ENCODE assay signal across 8 cellular contexts in the genomic region with DNA sequence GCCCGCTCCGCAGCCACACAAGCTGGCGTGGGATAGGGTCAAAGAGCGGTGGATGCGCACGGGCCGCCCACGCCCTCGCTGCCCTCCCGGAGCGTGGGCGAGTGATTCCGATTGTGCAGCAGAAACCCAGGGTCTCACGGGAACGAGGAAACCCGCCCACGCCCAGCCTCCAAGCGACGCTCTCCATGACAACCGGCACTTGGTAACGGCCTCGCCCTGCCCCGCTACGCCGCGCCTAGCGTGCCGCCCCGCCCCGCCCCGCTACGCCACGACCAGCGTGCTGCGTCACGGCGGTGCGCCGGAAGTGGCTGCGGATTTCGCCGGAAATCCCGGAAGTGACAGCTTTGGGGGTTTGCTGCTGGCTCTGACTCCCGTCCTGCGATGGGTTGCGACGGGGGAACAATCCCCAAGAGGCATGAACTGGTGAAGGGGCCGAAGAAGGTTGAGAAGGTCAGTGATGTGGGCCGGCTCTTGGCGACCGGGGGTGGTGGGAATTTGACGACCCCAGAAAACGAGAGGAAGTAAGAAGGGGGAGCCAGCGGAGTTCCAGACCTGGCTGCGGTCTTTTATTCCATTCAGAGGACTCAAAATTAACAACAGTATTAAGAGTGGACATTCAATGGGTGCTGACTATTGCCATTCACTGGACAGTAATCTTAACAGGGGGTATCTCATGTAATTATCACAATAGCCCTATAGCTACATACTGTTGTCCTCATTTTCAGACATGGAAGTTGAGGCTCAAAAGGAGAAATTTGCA. TPM values are rescaled to one million over a fixed set of nuclear protein-coding genes. Genes with fewer than 3 reads are reported as not detected.
DNase-seq lines count a peak whose midpoint lies in the region; ATAC-seq and TF ChIP-seq lines count a peak whose summit lies in the region.

A gene with protein sequence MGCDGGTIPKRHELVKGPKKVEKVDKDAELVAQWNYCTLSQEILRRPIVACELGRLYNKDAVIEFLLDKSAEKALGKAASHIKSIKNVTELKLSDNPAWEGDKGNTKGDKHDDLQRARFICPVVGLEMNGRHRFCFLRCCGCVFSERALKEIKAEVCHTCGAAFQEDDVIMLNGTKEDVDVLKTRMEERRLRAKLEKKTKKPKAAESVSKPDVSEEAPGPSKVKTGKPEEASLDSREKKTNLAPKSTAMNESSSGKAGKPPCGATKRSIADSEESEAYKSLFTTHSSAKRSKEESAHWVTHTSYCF (plus strand): TSS at position 311 of the 760 bp plus-strand sequence. CDS start 71 bp downstream, at position 382.

- peaks cover 23% of the 10 kb centered on the region for H3K4me1 Mint-ChIP-seq in chondrocyte (ENCODE audit: low read depth)

- H3K4me3 ChIP-seq in kidney epithelial cell (ENCODE audit: low read depth, low read length), result peak within 1 kb of the TSS; percentile 97

- TF ChIP-seq POLR2A in GM19193 (IDR thresholded peaks at IDR 0.05; ENCODE audit: extremely low read depth, insufficient read depth, insufficient read length), result peak; percentile 81

- H3K27ac Mint-ChIP-seq in chondrocyte (ENCODE audit: unreplicated experiment), result peak within 1 kb of the TSS; percentile 99

- H3K27me3 ChIP-seq in kidney epithelial cell (ENCODE audit: control insufficient read depth, insufficient read depth, low read length), result no peaks in the 10 kb centered on the region

- H3K36me3 ChIP-seq in kidney epithelial cell (ENCODE audit: control insufficient read depth, insufficient read depth, low read length), result no peaks in the 10 kb centered on the region

- peak; percentile 99 for ATAC-seq in HG03432 (IDR thresholded peaks at IDR 0.05; ENCODE audit: unreplicated experiment)

- DNase-seq in Ammon's horn (ENCODE audit: low spot score) (peak; percentile 98), NCI-H510A treated with DMSO at 0.1 percent for 48 hours (lab: John Stamatoyannopoulos, UW) (peak; percentile 73), chondrocyte (ENCODE audit: low spot score) (peak; percentile 96), kidney epithelial cell (ENCODE audit: low read depth) (peak; percentile 62)
- peak; percentile 93 for DNase-seq in activated CD4-positive, alpha-beta T cell treated with anti-CD3 and anti-CD28 coated beads for 24 hours (ENCODE audit: low read depth in 2 of 2)
- peak; percentile 97 for DNase-seq in stimulated activated CD4-positive, alpha-beta T cell treated with anti-CD3 and anti-CD28 coated beads, Interleukin-15, amount 100 ng/mL, for 24 hours

- peak within 1 kb of the TSS; percentile 97 for H3K4me3 Mint-ChIP-seq in chondrocyte (ENCODE audit: unreplicated experiment)

- peaks cover 4% of the 10 kb centered on the region for H3K36me3 Mint-ChIP-seq in chondrocyte (ENCODE audit: low read depth)

- H3K9me3 Mint-ChIP-seq in chondrocyte (ENCODE audit: low read depth), result no peaks in the 10 kb centered on the region

- H3K27me3 Mint-ChIP-seq in chondrocyte (ENCODE audit: low read depth), result no peaks in the 10 kb centered on the region

- TF ChIP-seq CTCF in chondrocyte (IDR thresholded peaks at IDR 0.05) (no peak), kidney epithelial cell (IDR thresholded peaks at IDR 0.05; ENCODE audit: insufficient read depth, low read length, poor library complexity, severe bottlenecking) (no peak)

RNA-seq across cellular contexts. Expression of the gene that starts here (rescaled TPM):
- total RNA-seq in chondrocyte (61.2 to 79.3 TPM (median 64.7 TPM) in 3 replicates), kidney epithelial cell (61.9 and 68.5 TPM in 2 replicates)

Comparison
In these comparisons a context has a peak if more than half of its experiments do, and no peak if none do; other contexts are left out.
1. Peak in every context shown above with its lines: DNase-seq, ATAC-seq and H3K4me3 ChIP-seq.